In the genomic region with DNA sequence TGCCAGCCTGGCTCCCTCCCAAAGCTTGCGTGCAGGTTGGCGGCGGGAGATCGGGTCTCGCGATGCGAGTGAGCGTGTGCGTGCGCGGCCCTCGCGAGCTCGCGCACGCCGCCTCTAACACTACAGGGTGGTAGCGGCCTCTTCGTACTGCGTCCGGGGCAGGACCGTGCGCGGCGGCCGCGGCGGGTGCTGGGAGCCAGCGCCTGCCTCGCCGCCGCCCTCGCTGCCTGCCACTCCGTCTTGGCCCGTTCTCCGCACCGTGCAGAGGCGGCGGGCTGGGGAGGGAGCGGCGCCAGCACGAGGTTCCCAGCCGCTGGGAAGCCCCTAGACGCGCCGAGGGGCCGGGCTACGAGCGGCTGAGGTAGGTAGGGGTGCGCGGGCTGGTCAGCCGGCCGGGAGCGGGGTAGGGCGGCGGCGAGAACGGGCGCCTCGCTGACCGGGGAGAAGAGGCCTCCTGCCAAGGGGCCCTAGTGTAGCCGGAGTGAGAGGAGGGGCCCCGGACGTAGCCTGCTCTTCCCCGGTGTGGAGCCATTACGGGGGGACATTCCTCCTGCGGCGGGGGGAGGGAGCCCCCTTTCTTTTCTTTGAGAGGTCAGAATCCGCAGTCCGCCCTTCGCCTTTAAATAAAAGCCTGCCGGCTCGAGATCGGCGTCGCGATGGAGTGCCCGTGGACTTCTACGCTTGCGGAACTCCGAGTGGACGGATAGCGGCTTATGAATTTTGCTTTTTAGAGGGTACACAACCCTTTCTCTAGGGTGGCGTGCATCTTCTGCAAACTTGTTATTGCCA, we compare ENCODE assay signal across 8 cellular contexts. TPM values are rescaled to one million over a fixed set of nuclear protein-coding genes. Genes with fewer than 3 reads are reported as not detected.
DNase-seq lines count a peak whose midpoint lies in the region; ATAC-seq and TF ChIP-seq lines count a peak whose summit lies in the region.

Gene C5orf24 (plus strand): TSS at position 117 of the 789 bp plus-strand sequence. CDS start 8,933 bp downstream, outside the sequence.

- peak within 1 kb of the TSS; percentile 64 to 96 (median 94) for H3K4me3 ChIP-seq in liver (ENCODE audit: low read depth in 1 of 3, low read length in 3 of 3)

- POLR2A ChIA-PET in activated CD4-positive, alpha-beta memory T cell treated with anti-CD3 and anti-CD28 coated beads for 36 hours (lab: Charles Lee), result interaction anchor here (0.6 to 2.9 kb wide), 13 partner anchors 9 to 384 kb away, joined by 3 to 34 read pairs (median 5); partner anchors contain the start of genes CAMLG, DDX46, PCBD2 and TXNDC15

- H3K9ac ChIP-seq in liver (ENCODE audit: low read depth in 1 of 2, low read length in 2 of 2), result peak within 1 kb of the TSS; percentile 48 to 99

- peaks cover 23% of the 10 kb centered on the region for H3K4me1 Mint-ChIP-seq in CD14-positive monocyte
- peaks cover 28% of the 10 kb centered on the region for H3K4me1 Mint-ChIP-seq in activated CD4-positive, alpha-beta memory T cell treated with anti-CD3 and anti-CD28 coated beads for 36 hours (ENCODE audit: low read depth)

- H3K36me3 ChIP-seq in liver (ENCODE audit: control insufficient read depth in 4 of 4, insufficient read depth in 3 of 4, low read depth in 1 of 4, low read length in 3 of 4), result no peaks in the 10 kb centered on the region

- no peaks in the 10 kb centered on the region for H3K27me3 Mint-ChIP-seq in CD14-positive monocyte (ENCODE audit: low read depth in 3 of 3)
- H3K27me3 Mint-ChIP-seq in activated CD4-positive, alpha-beta memory T cell treated with anti-CD3 and anti-CD28 coated beads for 36 hours, result no peaks in the 10 kb centered on the region

- WGBS in liver, result under 1% methylated on average over 84 of the region's 84 CpGs

- H3K9me3 Mint-ChIP-seq in CD14-positive monocyte, result no peaks in the 10 kb centered on the region
- H3K9me3 Mint-ChIP-seq in activated CD4-positive, alpha-beta memory T cell treated with anti-CD3 and anti-CD28 coated beads for 36 hours, result no peaks in the 10 kb centered on the region

- H3K9me3 ChIP-seq in liver (ENCODE audit: control insufficient read depth in 4 of 4, low read length in 3 of 4), result no peaks in the 10 kb centered on the region

- no peaks in the 10 kb centered on the region for H3K27me3 ChIP-seq in liver (ENCODE audit: control insufficient read depth in 4 of 4, insufficient read depth in 4 of 4, low read length in 3 of 4)

- peaks cover 6 to 29% (median 19%) of the 10 kb centered on the region in 4 donors for H3K4me1 ChIP-seq in liver (ENCODE audit: control insufficient read depth in 4 of 4, insufficient read depth in 4 of 4, low read length in 3 of 4)

- DNase-seq in CD14-positive monocyte (ENCODE audit: low spot score) (peak; percentile 93), NCI-H774 (lab: John Stamatoyannopoulos, UW) (peak; percentile 86), dermis microvascular lymphatic vessel endothelial cell (ENCODE audit: low read depth in 2 of 2) (peak; percentile 95 to 97)
- DNase-seq in activated CD4-positive, alpha-beta memory T cell treated with anti-CD3 and anti-CD28 coated beads for 36 hours, result peak; percentile 96
- DNase-seq in stimulated activated CD4-positive, alpha-beta T cell treated with anti-CD3 and anti-CD28 coated beads, Interleukin-4, amount 100 ng/mL, for 1 hour, result peak; percentile 90

- CTCF ChIA-PET in activated CD4-positive, alpha-beta memory T cell treated with anti-CD3 and anti-CD28 coated beads for 36 hours (lab: Charles Lee), result interaction anchor here (1.1 to 2.9 kb wide), 5 partner anchors 28 to 107 kb away, joined by 3 to 20 read pairs (median 6); partner anchors contain the start of genes CAMLG, DDX46, PCBD2 and TXNDC15

- no peak for TF ChIP-seq CTCF in CD14-positive monocyte (IDR thresholded peaks at IDR 0.05)
- no peak for TF ChIP-seq CTCF in liver (IDR thresholded peaks at IDR 0.05; ENCODE audit: low read depth, low read length, missing input control)

- intact Hi-C loops in CD14-positive monocyte (cut with micrococcal nuclease), result loop anchor here in 1 of 2 donors (5.0 to 10.0 kb wide), 2 partner anchors 61 to 91 kb away; partner anchors contain the start of genes DDX46 and PCBD2
- intact Hi-C loops in activated CD4-positive, alpha-beta memory T cell treated with anti-CD3 and anti-CD28 coated beads for 36 hours (cut with micrococcal nuclease), result loop anchor here (1.0 to 2.0 kb wide), 5 partner anchors 28 to 621 kb away; partner anchors contain the start of genes CAMLG, DDX46, PCBD2 and TXNDC15

- ATAC-seq in GM19372 (IDR thresholded peaks at IDR 0.05; ENCODE audit: low read depth, unreplicated experiment) (peak; percentile 89), HG03521 (IDR thresholded peaks at IDR 0.05; ENCODE audit: unreplicated experiment) (peak; percentile 91)

- H3K36me3 Mint-ChIP-seq in CD14-positive monocyte, result peaks cover 9 to 37% of the 10 kb centered on the region in 2 donors
- peaks cover 10% of the 10 kb centered on the region for H3K36me3 Mint-ChIP-seq in activated CD4-positive, alpha-beta memory T cell treated with anti-CD3 and anti-CD28 coated beads for 36 hours

- peak within 1 kb of the TSS; percentile 93 to 96 for H3K27ac ChIP-seq in liver (ENCODE audit: low read depth in 1 of 2, low read length in 2 of 2)

- H3K27ac Mint-ChIP-seq in CD14-positive monocyte, result peak within 1 kb of the TSS; percentile 88 to 95 (median 94)
- H3K27ac Mint-ChIP-seq in activated CD4-positive, alpha-beta memory T cell treated with anti-CD3 and anti-CD28 coated beads for 36 hours, result peak within 1 kb of the TSS; percentile 96

- peak in 1 of 2 donors; percentile 33 for TF ChIP-seq RAD21 in liver (IDR thresholded peaks at IDR 0.05)

- H3K4me3 Mint-ChIP-seq in CD14-positive monocyte, result peak within 1 kb of the TSS; percentile 87 to 91
- peak within 1 kb of the TSS; percentile 86 for H3K4me3 Mint-ChIP-seq in activated CD4-positive, alpha-beta memory T cell treated with anti-CD3 and anti-CD28 coated beads for 36 hours

TF ChIP-seq in liver, 16 proteins besides CTCF, POLR2A, EP300 and RAD21 (continues in another document):
- TF ChIP-seq HNF4A (conservative IDR thresholded peaks at IDR 0.05), result no peak
- TF ChIP-seq MAX (IDR thresholded peaks at IDR 0.05), result peak; percentile 47
- TF ChIP-seq NR2F2 (IDR thresholded peaks at IDR 0.05), result no peak
- TF ChIP-seq FOXA1 (IDR thresholded peaks at IDR 0.05), result peak; percentile 9
- peak; percentile 56 for TF ChIP-seq REST (IDR thresholded peaks at IDR 0.05)
- peak; percentile 63 for TF ChIP-seq YY1 (IDR thresholded peaks at IDR 0.05)
- no peak for TF ChIP-seq RXRA (IDR thresholded peaks at IDR 0.05)
- TF ChIP-seq JUND (IDR thresholded peaks at IDR 0.05), result no peak
- TF ChIP-seq HNF4G (IDR thresholded peaks at IDR 0.05), result no peak
- TF ChIP-seq, protein P1, sequence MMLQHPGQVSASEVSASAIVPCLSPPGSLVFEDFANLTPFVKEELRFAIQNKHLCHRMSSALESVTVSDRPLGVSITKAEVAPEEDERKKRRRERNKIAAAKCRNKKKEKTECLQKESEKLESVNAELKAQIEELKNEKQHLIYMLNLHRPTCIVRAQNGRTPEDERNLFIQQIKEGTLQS (IDR thresholded peaks at IDR 0.05), result no peak
- peak; percentile 38 for TF ChIP-seq TAF1 (conservative IDR thresholded peaks at IDR 0.05)
- no peak for TF ChIP-seq FOXA2 (IDR thresholded peaks at IDR 0.05)
- no peak for TF ChIP-seq EGR1 (IDR thresholded peaks at IDR 0.05; ENCODE audit: low read depth in 2 of 2)
- TF ChIP-seq, protein P2, sequence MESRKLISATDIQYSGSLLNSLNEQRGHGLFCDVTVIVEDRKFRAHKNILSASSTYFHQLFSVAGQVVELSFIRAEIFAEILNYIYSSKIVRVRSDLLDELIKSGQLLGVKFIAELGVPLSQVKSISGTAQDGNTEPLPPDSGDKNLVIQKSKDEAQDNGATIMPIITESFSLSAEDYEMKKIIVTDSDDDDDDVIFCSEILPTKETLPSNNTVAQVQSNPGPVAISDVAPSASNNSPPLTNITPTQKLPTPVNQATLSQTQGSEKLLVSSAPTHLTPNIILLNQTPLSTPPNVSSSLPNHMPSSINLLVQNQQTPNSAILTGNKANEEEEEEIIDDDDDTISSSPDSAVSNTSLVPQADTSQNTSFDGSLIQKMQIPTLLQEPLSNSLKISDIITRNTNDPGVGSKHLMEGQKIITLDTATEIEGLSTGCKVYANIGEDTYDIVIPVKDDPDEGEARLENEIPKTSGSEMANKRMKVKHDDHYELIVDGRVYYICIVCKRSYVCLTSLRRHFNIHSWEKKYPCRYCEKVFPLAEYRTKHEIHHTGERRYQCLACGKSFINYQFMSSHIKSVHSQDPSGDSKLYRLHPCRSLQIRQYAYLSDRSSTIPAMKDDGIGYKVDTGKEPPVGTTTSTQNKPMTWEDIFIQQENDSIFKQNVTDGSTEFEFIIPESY (IDR thresholded peaks at IDR 0.05), result peak; percentile 98

RNA-seq across cellular contexts. Expression of gene C5orf24, which starts in this region (rescaled TPM):
- 1 to 10 TPM; 5.6 to 6.6 TPM for polyA plus RNA-seq in CD14-positive monocyte
- total RNA-seq in activated CD4-positive, alpha-beta memory T cell treated with anti-CD3 and anti-CD28 coated beads for 36 hours, result 10 to 100 TPM; 21.9 to 25.2 TPM
- 36.8 and 43.1 TPM in 2 replicates for total RNA-seq in dermis microvascular lymphatic vessel endothelial cell
- 10 to 100 TPM; 21.5 to 48.9 TPM for total RNA-seq in liver
- polyA plus RNA-seq in liver, result 10 to 100 TPM; 14.5 to 25.3 TPM

Comparison
In these comparisons a context has a peak if more than half of its experiments do, and no peak if none do; other contexts are left out.
1. Peak in every context shown above with its lines: DNase-seq, ATAC-seq, H3K4me3 ChIP-seq and H3K27ac ChIP-seq.